Comparison of ENCODE assay signal across 1 cellular context in genomic region chr12:132084681-132085635, GRCh38.
TF ChIP-seq lines count a peak whose summit lies in the region.

No MANE protein-coding gene starts in this region.

TF ChIP-seq in K562, 482 proteins besides CTCF, POLR2A, EP300 and RAD21 (continued from another document and continues in another):
- TF ChIP-seq MGA (IDR thresholded peaks at IDR 0.05) (peak; percentile 96), SRSF9 (IDR thresholded peaks at IDR 0.05; ENCODE audit: borderline replicate concordance, low read depth, low read length) (no peak), XRCC5 (IDR thresholded peaks at IDR 0.05; ENCODE audit: low read depth, low read length) (peak; percentile 68; the same call in 1 of the 2 replicates), ZNF830 (CRISPR knock-in tag; IDR thresholded peaks at IDR 0.05) (no peak), NRF1 (conservative IDR thresholded peaks at IDR 0.05 in 1 of 2, IDR thresholded peaks at IDR 0.05 in 1 of 2) (peak; percentile 40 to 60; a peak in 3 of 4 replicates), CBFA2T3 (IDR thresholded peaks at IDR 0.05) (peak; percentile 23; the same call in 1 of the 2 replicates), BHLHE40 (IDR thresholded peaks at IDR 0.05; ENCODE audit: low read length) (peak; percentile 99), PKNOX1 (IDR thresholded peaks at IDR 0.05) (peak; percentile 63; the same call in 1 of the 2 replicates), E2F5 (CRISPR knock-in tag; IDR thresholded peaks at IDR 0.05) (no peak), PRPF4 (IDR thresholded peaks at IDR 0.05; ENCODE audit: insufficient read depth, low read depth, low read length, poor library complexity, severe bottlenecking) (no peak), PYGO2 (tag; IDR thresholded peaks at IDR 0.05) (no peak), USF1 (CRISPR knock-in tag; IDR thresholded peaks at IDR 0.05) (peak; percentile 80), ARID2 (IDR thresholded peaks at IDR 0.05) (no peak), HDAC1 (IDR thresholded peaks at IDR 0.05) (peak in 1 of 2 experiments; percentile 79; a peak in 1 of 4 replicates), ZNF592 (IDR thresholded peaks at IDR 0.05) (peak; percentile 87), ZNF311 (CRISPR knock-in tag; IDR thresholded peaks at IDR 0.05) (no peak), ZNF253 (CRISPR knock-in tag; conservative IDR thresholded peaks at IDR 0.05) (no peak), MTA2 (IDR thresholded peaks at IDR 0.05; ENCODE audit: low read depth) (no peak), MAX (CRISPR knock-in tag; IDR thresholded peaks at IDR 0.05) (peak; percentile 81), ETS1 (conservative IDR thresholded peaks at IDR 0.05; ENCODE audit: control insufficient read depth, low read depth, low read length) (0 out of 2 replicates have a peak, but pooled peaks have one; percentile 31), ZNF395 (CRISPR knock-in tag; IDR thresholded peaks at IDR 0.05) (0 out of 2 replicates have a peak, but pooled peaks have one; percentile 56), SMAD4 (CRISPR knock-in tag; conservative IDR thresholded peaks at IDR 0.05) (peak; percentile 69), NR2C1 (IDR thresholded peaks at IDR 0.05) (peak; percentile 90), NR2C1 (tag; IDR thresholded peaks at IDR 0.05) (peak; percentile 95), THRAP3 (IDR thresholded peaks at IDR 0.05; ENCODE audit: borderline replicate concordance) (no peak), ARID1B (IDR thresholded peaks at IDR 0.05) (peak; percentile 38; the same call in 1 of the 2 replicates), MAFF (IDR thresholded peaks at IDR 0.05; ENCODE audit: low read length) (peak; percentile 15; the same call in 1 of the 2 replicates), CREB3L1 (IDR thresholded peaks at IDR 0.05; ENCODE audit: borderline replicate concordance, low read depth) (peak; percentile 79; the same call in 1 of the 2 replicates), HDAC3 (IDR thresholded peaks at IDR 0.05; ENCODE audit: borderline replicate concordance, partially characterized antibody) (peak; percentile 26), MITF (IDR thresholded peaks at IDR 0.05) (0 out of 2 replicates have a peak, but pooled peaks have one; percentile 16)
